26 cellular contexts compared by ENCODE assay signal in the genomic region with DNA sequence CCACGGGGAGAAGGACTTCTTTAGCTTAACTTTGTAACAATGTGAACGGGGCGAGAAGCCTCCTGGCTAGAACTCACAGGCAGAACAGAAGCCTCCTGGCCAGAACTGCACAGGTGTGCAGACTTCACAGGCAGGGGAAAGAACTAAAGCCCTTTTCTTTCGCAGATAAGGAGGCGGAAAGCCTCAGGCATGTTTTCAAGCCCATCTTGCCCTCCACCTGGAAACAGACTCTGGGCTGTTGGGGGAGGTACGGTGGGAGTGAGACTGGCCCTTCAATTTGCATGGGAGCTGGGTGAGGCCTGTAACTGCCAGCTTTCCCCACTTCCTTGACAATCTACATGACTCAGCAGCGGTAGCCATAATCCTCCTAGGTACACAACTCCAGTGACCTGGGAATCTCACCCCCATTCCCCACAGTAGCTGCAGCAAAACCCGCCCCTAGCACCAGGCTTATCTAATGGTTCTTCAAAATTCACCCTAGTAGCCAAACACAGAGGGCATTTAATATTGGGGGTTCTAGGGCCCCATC. TPM values are rescaled to one million over a fixed set of nuclear protein-coding genes. Genes with fewer than 3 reads are reported as not detected.
"Had no signal": no experiment of that assay in that cellular context is flagged by ENCODE, and none has a peak within 500 bp of the region (broad histone marks: within the 10 kb centered on the region; RNA-seq: fewer than 3 reads in every experiment).

No MANE protein-coding gene starts in this region.

- H3K4me3 Mint-ChIP-seq: activated CD4-positive, alpha-beta T cell treated with anti-CD3 and anti-CD28 coated beads, Interleukin-2, amount 10 ng/mL, durations not matched to agents 7 days and 5 days; activated CD8-positive, alpha-beta T cell treated with anti-CD3 and anti-CD28 coated beads, Interleukin-2, amount 10 ng/mL, durations not matched to agents 7 days and 5 days; activated naive CD8-positive, alpha-beta T cell treated with anti-CD3 and anti-CD28 coated beads, Interleukin-2, amount 50 U/mL, for 24 hours; activated T-helper 1 cell treated with anti-CD3 and anti-CD28 coated beads, Interleukin-12 subunit alpha, Interleukin-12 subunit beta, Interleukin-2, Interleukin-4 antibody, amounts not matched to agents 30 ng/mL and 10 ng/mL and 1 ng/mL, durations not matched to agents 14 hours and 24 hours and 36 hours; naive B cell; stimulated activated memory B cell treated with anti-CD40 and anti-IgM and Interleukin-4, amounts not matched to agents 10 μg/mL and 1 μg/mL and 100 μg/mL, for 72 hours had no signal

- H3K27me3 ChIP-seq: body of pancreas, cardiac muscle cell, sigmoid colon, transverse colon had no signal

- H3K4me2 ChIP-seq: smooth muscle cell had no signal

- H3K4me1 ChIP-seq: body of pancreas, sigmoid colon, transverse colon had no signal

- H3K36me3 Mint-ChIP-seq: naive B cell; stimulated activated memory B cell treated with anti-CD40 and anti-IgM and Interleukin-4, amounts not matched to agents 10 μg/mL and 1 μg/mL and 100 μg/mL, for 72 hours had no signal

- DNase-seq: activated CD4-positive, alpha-beta T cell treated with anti-CD3 and anti-CD28 coated beads, Interleukin-2, amount 10 ng/mL, durations not matched to agents 7 days and 5 days; activated CD8-positive, alpha-beta T cell treated with anti-CD3 and anti-CD28 coated beads, Interleukin-2, amount 10 ng/mL, durations not matched to agents 7 days and 5 days; activated gamma-delta T cell; activated naive CD4-positive, alpha-beta T cell treated with anti-CD3 and anti-CD28 coated beads, Interleukin-2, amount 50 U/mL, for 16 hours; activated naive CD8-positive, alpha-beta T cell treated with anti-CD3 and anti-CD28 coated beads, Interleukin-2, amount 50 U/mL, for 24 hours; body of pancreas; cortex of kidney; erythroblast; foreskin melanocyte; glutamatergic neuron; hippocampal formation; left colon; mesenchymal stem cell; naive B cell; posterior cingulate gyrus; sigmoid colon; stimulated activated CD4-positive, alpha-beta T cell treated with anti-CD3 and anti-CD28 coated beads, Interleukin-15, amount 100 ng/mL, for 24 hours; transverse colon had no signal

- H3K27ac ChIP-seq: body of pancreas, cardiac muscle cell, sigmoid colon, transverse colon had no signal

- H3K9me3 ChIP-seq: sigmoid colon, transverse colon had no signal

- H3K27me3 Mint-ChIP-seq: activated CD4-positive, alpha-beta T cell treated with anti-CD3 and anti-CD28 coated beads, Interleukin-2, amount 10 ng/mL, durations not matched to agents 7 days and 5 days; activated naive CD8-positive, alpha-beta T cell treated with anti-CD3 and anti-CD28 coated beads, Interleukin-2, amount 50 U/mL, for 24 hours; stimulated activated memory B cell treated with anti-CD40 and anti-IgM and Interleukin-4, amounts not matched to agents 10 μg/mL and 1 μg/mL and 100 μg/mL, for 72 hours had no signal

- ATAC-seq: activated CD4-positive, CD25-positive, alpha-beta regulatory T cell treated with anti-CD3 and anti-CD28 coated beads, Interleukin-2, amount 50 U/mL, for 24 hours; activated CD8-positive, alpha-beta T cell treated with anti-CD3 and anti-CD28 coated beads, Interleukin-2, amount 10 ng/mL, durations not matched to agents 7 days and 5 days; activated naive CD8-positive, alpha-beta T cell treated with anti-CD3 and anti-CD28 coated beads, Interleukin-2, amount 50 U/mL, for 24 hours; body of pancreas; left colon; stimulated activated memory B cell treated with anti-CD40 and anti-IgM and Interleukin-4, amounts not matched to agents 10 μg/mL and 1 μg/mL and 100 μg/mL, for 72 hours had no signal

- H3K36me3 ChIP-seq: cardiac muscle cell, sigmoid colon, transverse colon had no signal

- H3K4me1 Mint-ChIP-seq: activated CD4-positive, alpha-beta T cell treated with anti-CD3 and anti-CD28 coated beads, Interleukin-2, amount 10 ng/mL, durations not matched to agents 7 days and 5 days; activated naive CD8-positive, alpha-beta T cell treated with anti-CD3 and anti-CD28 coated beads, Interleukin-2, amount 50 U/mL, for 24 hours; naive B cell; stimulated activated memory B cell treated with anti-CD40 and anti-IgM and Interleukin-4, amounts not matched to agents 10 μg/mL and 1 μg/mL and 100 μg/mL, for 72 hours had no signal

- H3K27ac Mint-ChIP-seq: activated CD4-positive, alpha-beta T cell treated with anti-CD3 and anti-CD28 coated beads, Interleukin-2, amount 10 ng/mL, durations not matched to agents 7 days and 5 days; activated CD8-positive, alpha-beta T cell treated with anti-CD3 and anti-CD28 coated beads, Interleukin-2, amount 10 ng/mL, durations not matched to agents 7 days and 5 days; activated naive CD8-positive, alpha-beta T cell treated with anti-CD3 and anti-CD28 coated beads, Interleukin-2, amount 50 U/mL, for 24 hours; activated T-helper 1 cell treated with anti-CD3 and anti-CD28 coated beads, Interleukin-12 subunit alpha, Interleukin-12 subunit beta, Interleukin-2, Interleukin-4 antibody, amounts not matched to agents 30 ng/mL and 10 ng/mL and 1 ng/mL, durations not matched to agents 14 hours and 24 hours and 36 hours; naive B cell; stimulated activated memory B cell treated with anti-CD40 and anti-IgM and Interleukin-4, amounts not matched to agents 10 μg/mL and 1 μg/mL and 100 μg/mL, for 72 hours had no signal

- H3K9me3 Mint-ChIP-seq: activated T-helper 1 cell treated with anti-CD3 and anti-CD28 coated beads, Interleukin-12 subunit alpha, Interleukin-12 subunit beta, Interleukin-2, Interleukin-4 antibody, amounts not matched to agents 30 ng/mL and 10 ng/mL and 1 ng/mL, durations not matched to agents 14 hours and 24 hours and 36 hours had no signal

- H3K4me3 ChIP-seq: body of pancreas, cardiac muscle cell, sigmoid colon, smooth muscle cell, transverse colon had no signal

RNA-seq across cellular contexts. Expression of a gene that starts 22.9 kb away (rescaled TPM):
- total RNA-seq: activated CD4-positive, alpha-beta T cell treated with anti-CD3 and anti-CD28 coated beads, Interleukin-2, amount 10 ng/mL, durations not matched to agents 7 days and 5 days; activated CD8-positive, alpha-beta T cell treated with anti-CD3 and anti-CD28 coated beads, Interleukin-2, amount 10 ng/mL, durations not matched to agents 7 days and 5 days; activated T-helper 1 cell treated with anti-CD3 and anti-CD28 coated beads, Interleukin-12 subunit alpha, Interleukin-12 subunit beta, Interleukin-2, Interleukin-4 antibody, amounts not matched to agents 30 ng/mL and 10 ng/mL and 1 ng/mL, durations not matched to agents 14 hours and 24 hours and 36 hours; body of pancreas; cardiac muscle cell; omental fat pad; T-helper 2 cell treated with Interferon-gamma antibody and Interleukin-4, amounts not matched to agents 100 ng/mL and 5 ng/mL, for 36 hours had no signal
- polyA plus RNA-seq: cardiac muscle cell, neural cell had no signal
